ENCODE assay signal across 24 cellular contexts in the genomic region with DNA sequence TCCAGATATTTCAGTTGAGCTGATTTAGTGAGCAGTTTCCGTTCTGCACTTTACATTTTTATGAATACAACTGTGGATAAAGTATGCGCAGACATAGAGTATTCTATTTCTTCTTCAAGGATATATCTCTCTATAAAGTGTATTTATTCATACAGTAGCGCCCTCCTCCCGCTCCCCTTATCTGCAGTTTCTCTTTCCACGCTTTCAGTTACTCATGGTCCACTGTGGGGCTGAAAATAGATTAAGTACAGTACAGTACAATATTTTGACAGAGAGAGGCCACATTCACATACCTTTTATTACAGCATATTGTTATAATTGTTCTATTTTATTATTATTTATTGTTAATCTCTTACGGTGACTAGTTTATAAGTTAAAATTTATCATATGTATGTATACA.
"Had no signal": no experiment of that assay in that cellular context is flagged by ENCODE, and none has a peak within 500 bp of the region (broad histone marks: within the 10 kb centered on the region; RNA-seq: fewer than 3 reads in every experiment).

No MANE protein-coding gene starts in this region.

- H3K9me3 ChIP-seq: ascending aorta had no signal

- ATAC-seq: activated CD8-positive, alpha-beta memory T cell treated with anti-CD3 and anti-CD28 coated beads, Interleukin-2, amount 10 ng/mL, durations not matched to agents 7 days and 5 days; activated CD8-positive, alpha-beta T cell treated with anti-CD3 and anti-CD28 coated beads, Interleukin-2, amount 10 ng/mL, durations not matched to agents 7 days and 5 days; gastroesophageal sphincter; T-helper 17 cell had no signal

- H3K27ac ChIP-seq: ascending aorta, breast epithelium, coronary artery, dorsolateral prefrontal cortex, esophagus muscularis mucosa, foreskin keratinocyte, gastroesophageal sphincter had no signal

- H3K36me3 ChIP-seq: ascending aorta, breast epithelium, esophagus muscularis mucosa, gastroesophageal sphincter had no signal

- H3K4me3 ChIP-seq: ascending aorta, breast epithelium, coronary artery, dorsolateral prefrontal cortex, esophagus muscularis mucosa, gastroesophageal sphincter had no signal

- H3K27me3 ChIP-seq: ascending aorta, breast epithelium, dorsolateral prefrontal cortex, esophagus muscularis mucosa, foreskin keratinocyte, gastroesophageal sphincter had no signal

- H3K4me1 ChIP-seq: ascending aorta, breast epithelium, foreskin keratinocyte, gastroesophageal sphincter had no signal

- DNase-seq: activated CD4-positive, alpha-beta memory T cell treated with anti-CD3 and anti-CD28 coated beads for 36 hours; activated CD4-positive, alpha-beta T cell treated with anti-CD3 and anti-CD28 coated beads for 36 hours; activated CD4-positive, alpha-beta T cell treated with anti-CD3 and anti-CD28 coated beads, Interleukin-2, amount 10 ng/mL, durations not matched to agents 24 days and 14 days; activated CD4-positive, CD25-positive, alpha-beta regulatory T cell; activated CD4-positive, CD25-positive, alpha-beta regulatory T cell treated with anti-CD3 and anti-CD28 coated beads, Interleukin-2, amount 50 U/mL, for 72 hours; activated CD8-positive, alpha-beta memory T cell treated with anti-CD3 and anti-CD28 coated beads, Interleukin-2, amount 10 ng/mL, durations not matched to agents 7 days and 5 days; activated CD8-positive, alpha-beta memory T cell treated with anti-CD3 and anti-CD28 coated beads, Interleukin-2, amount 50 U/mL, for 4 hours; activated CD8-positive, alpha-beta T cell treated with anti-CD3 and anti-CD28 coated beads, Interleukin-2, amount 10 ng/mL, durations not matched to agents 7 days and 5 days; activated effector memory CD4-positive, alpha-beta T cell treated with anti-CD3 and anti-CD28 coated beads, Interleukin-2, amount 50 U/mL, for 16 hours; activated naive CD4-positive, alpha-beta T cell treated with anti-CD3 and anti-CD28 coated beads, Interleukin-2, amount 10 ng/mL, durations not matched to agents 7 days and 5 days; activated naive CD8-positive, alpha-beta T cell treated with anti-CD3 and anti-CD28 coated beads, Interleukin-2, amount 10 ng/mL, durations not matched to agents 7 days and 5 days; activated T-cell treated with anti-CD3 and anti-CD28 coated beads, Interleukin-2, amount 50 U/mL, for 1 hour; activated T-cell treated with anti-CD3 and anti-CD28 coated beads, Interleukin-2, amount 50 U/mL, for 48 hours; dorsolateral prefrontal cortex; effector memory CD4-positive, alpha-beta T cell; endodermal cell; foreskin keratinocyte; T-helper 1 cell; T-helper 17 cell had no signal
